21 cellular contexts compared by ENCODE assay signal in genomic region chr4:8240211-8241041, GRCh38. TPM values are rescaled to one million over a fixed set of nuclear protein-coding genes. Genes with fewer than 3 reads are reported as not detected.
"Had no signal": no experiment of that assay in that cellular context is flagged by ENCODE, and none has a peak within 500 bp of the region (broad histone marks: within the 10 kb centered on the region; RNA-seq: fewer than 3 reads in every experiment).

No MANE protein-coding gene starts in this region.

- H3K27me3 ChIP-seq: adrenal gland, breast epithelium, heart right ventricle, right atrium auricular region, stomach, upper lobe of right lung had no signal

- H3K9me3 Mint-ChIP-seq: activated naive CD4-positive, alpha-beta T cell treated with anti-CD3 and anti-CD28 coated beads, Interleukin-2, amount 50 U/mL, for 24 hours; memory B cell; neural crest cell had no signal

- H3K4me1 ChIP-seq: adrenal gland, breast epithelium, prostate gland had no signal

- H3K27ac Mint-ChIP-seq: activated naive CD4-positive, alpha-beta T cell treated with anti-CD3 and anti-CD28 coated beads, Interleukin-2, amount 50 U/mL, for 24 hours; memory B cell had no signal

- H3K27me3 Mint-ChIP-seq: activated naive CD4-positive, alpha-beta T cell treated with anti-CD3 and anti-CD28 coated beads, Interleukin-2, amount 50 U/mL, for 24 hours; memory B cell had no signal

- H3K36me3 ChIP-seq: breast epithelium, prostate gland, right atrium auricular region had no signal

- DNase-seq: activated CD4-positive, alpha-beta T cell treated with anti-CD3 and anti-CD28 coated beads for 1 hour; activated gamma-delta T cell; adrenal gland; effector CD4-positive, alpha-beta T cell; heart right ventricle; stimulated activated CD4-positive, alpha-beta T cell treated with anti-CD3 and anti-CD28 coated beads, Interleukin-15, amount 100 ng/mL, for 24 hours; stimulated activated CD4-positive, alpha-beta T cell treated with anti-CD3 and anti-CD28 coated beads, Interleukin-4, amount 100 ng/mL, for 1 hour; stomach; T1000; upper lobe of right lung; WERI-Rb-1 had no signal

- H3K9me3 ChIP-seq: adrenal gland, breast epithelium, heart right ventricle, prostate gland, right atrium auricular region, stomach, upper lobe of right lung had no signal

- H3K4me1 Mint-ChIP-seq: activated naive CD4-positive, alpha-beta T cell treated with anti-CD3 and anti-CD28 coated beads, Interleukin-2, amount 50 U/mL, for 24 hours had no signal

- H3K4me3 Mint-ChIP-seq: activated naive CD4-positive, alpha-beta T cell treated with anti-CD3 and anti-CD28 coated beads, Interleukin-2, amount 50 U/mL, for 24 hours; memory B cell; neural crest cell had no signal

- H3K4me3 ChIP-seq: adrenal gland, breast epithelium, heart right ventricle, prostate gland, right atrium auricular region, skin epidermis, stomach, upper lobe of right lung had no signal

- H3K27ac ChIP-seq: adrenal gland, breast epithelium, heart right ventricle, prostate gland, right atrium auricular region, skin epidermis, stomach, upper lobe of right lung, WERI-Rb-1 had no signal

RNA-seq across cellular contexts. Expression of gene HTRA3, which starts 29.1 kb away (rescaled TPM):
- total RNA-seq: activated CD8-positive, alpha-beta memory T cell treated with anti-CD3 and anti-CD28 coated beads for 36 hours; mononuclear cell; T-helper 1 cell treated with Interleukin-12 subunit alpha and Interleukin-12 subunit beta and Interleukin-4 antibody, amounts not matched to agents 30 ng/mL and 1 ng/mL, for 36 hours had no signal
